19 cellular contexts compared by ENCODE assay signal in the genomic region with DNA sequence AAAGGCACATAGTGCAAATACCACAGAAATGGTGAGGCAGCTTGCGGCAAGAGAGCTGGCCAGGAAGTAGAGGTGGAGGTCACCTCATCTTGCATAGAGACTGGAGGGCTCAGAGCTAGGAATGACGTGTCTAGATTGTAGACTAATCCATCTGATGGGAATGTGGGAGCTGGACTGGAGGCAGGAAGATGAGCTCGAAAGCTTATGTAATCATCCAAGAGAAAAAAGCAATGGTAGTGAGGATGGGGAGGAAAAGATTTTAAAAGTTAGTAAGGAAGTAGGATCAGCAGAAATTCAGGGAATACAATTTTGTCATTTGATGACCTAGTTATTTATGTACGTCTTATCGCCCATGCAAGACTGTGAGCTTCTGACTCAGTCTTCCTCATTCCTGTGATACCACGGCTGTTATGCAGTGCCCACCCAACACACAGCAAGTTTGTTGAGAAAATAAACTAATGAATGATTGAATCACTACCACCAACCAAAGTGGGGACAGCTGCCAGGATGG.
A peak's percentile ranks its signal among the peaks of the same experiment; 100 is the strongest.
DNase-seq lines count a peak whose midpoint lies in the region; ATAC-seq, FAIRE-seq and TF ChIP-seq lines count a peak whose summit lies in the region.
"Had no signal": no experiment of that assay in that cellular context is flagged by ENCODE, and none has a peak within 500 bp of the region (broad histone marks: within the 10 kb centered on the region; RNA-seq: fewer than 3 reads in every experiment).

No MANE protein-coding gene starts in this region.

- DNase-seq in AG10803 (ENCODE audit: low read depth) (peak; percentile 16), NCI-H226 (peak; percentile 97), cardiac fibroblast (ENCODE audit: low read depth in 2 of 2) (peak; percentile 57 to 77), keratinocyte (ENCODE audit: low read depth, low spot score) (no peak), esophagus squamous epithelium (lab: John Stamatoyannopoulos, UW) (no peak), erythroblast (lab: John Stamatoyannopoulos, UW) (no peak)
- DNase-seq in activated CD4-positive, alpha-beta T cell treated with anti-CD3 and anti-CD28 coated beads, Interleukin-2, amount 10 ng/mL, durations not matched to agents 7 days and 5 days = no peak
- DNase-seq: activated CD4-positive, alpha-beta T cell treated with anti-CD3 and anti-CD28 coated beads for 1 hour; left colon; MV-4-11; NCI-H2029 treated with DMSO at 0.1 percent for 48 hours; SIG-M5; stimulated activated CD4-positive, alpha-beta T cell treated with anti-CD3 and anti-CD28 coated beads, Interleukin-4, amount 100 ng/mL, for 1 hour; substantia nigra; T-helper 9 cell had no signal

- no peak overlapping the region for H2AFZ ChIP-seq in keratinocyte (ENCODE audit: control insufficient read depth, low read length)

- dilution Hi-C loops in keratinocyte (cut with MboI; ENCODE audit: extremely low pct_ligation_motif_present, low sequenced_read_pairs) = no loop called here

- peak; percentile 69 for FAIRE-seq in keratinocyte (lab: Jason Lieb, UNC)

- H3K4me3 Mint-ChIP-seq in activated CD4-positive, alpha-beta T cell treated with anti-CD3 and anti-CD28 coated beads, Interleukin-2, amount 10 ng/mL, durations not matched to agents 7 days and 5 days = no peak overlapping the region
- H3K4me3 Mint-ChIP-seq: dendritic cell treated with granulocyte-macrophage colony-stimulating factor and Interleukin-4, amounts not matched to agents 40 ng/mL and 50 ng/mL, for 4 days had no signal

- H3K4me3 ChIP-seq in AG10803 (ENCODE audit: low read length) (no peak overlapping the region), cardiac fibroblast (replicated peaks in 1 of 2; ENCODE audit: low read depth in 2 of 2, low read length in 2 of 2) (no peak overlapping the region), keratinocyte (ENCODE audit: control insufficient read depth in 2 of 3, extremely low read depth in 1 of 3, insufficient read depth in 2 of 3, low read depth in 1 of 3, low read length in 3 of 3) (no peak overlapping the region), esophagus squamous epithelium (no peak overlapping the region)

- H3K27ac ChIP-seq in keratinocyte (ENCODE audit: control insufficient read depth, insufficient read depth, low read length) = no peak overlapping the region
- H3K27ac ChIP-seq in esophagus squamous epithelium = no peak overlapping the region

- no peaks in the 10 kb centered on the region for H3K9me1 ChIP-seq in keratinocyte (ENCODE audit: control insufficient read depth, extremely low read depth, insufficient read depth, low read length)

- peaks cover 35% of the 10 kb centered on the region for H3K27me3 Mint-ChIP-seq in activated CD4-positive, alpha-beta T cell treated with anti-CD3 and anti-CD28 coated beads, Interleukin-2, amount 10 ng/mL, durations not matched to agents 7 days and 5 days

- POLR2A ChIA-PET in activated CD4-positive, alpha-beta T cell treated with anti-CD3 and anti-CD28 coated beads, Interleukin-2, amount 10 ng/mL, durations not matched to agents 7 days and 5 days (lab: Charles Lee) = no interaction called here

- ATAC-seq in HG03378 (IDR thresholded peaks at IDR 0.05; ENCODE audit: unreplicated experiment) = no peak
- ATAC-seq: left colon, sciatic nerve had no signal

- CTCF ChIA-PET in activated CD4-positive, alpha-beta T cell treated with anti-CD3 and anti-CD28 coated beads, Interleukin-2, amount 10 ng/mL, durations not matched to agents 7 days and 5 days (lab: Charles Lee) = interaction anchor here (1.4 kb wide), 1 partner anchor 239 kb away, joined by 3 read pairs; no protein-coding TSS in a partner anchor

- no peaks in the 10 kb centered on the region for H3K79me2 ChIP-seq in keratinocyte (ENCODE audit: control insufficient read depth, insufficient read depth, low read length)

- no peaks in the 10 kb centered on the region for H3K36me3 Mint-ChIP-seq in activated CD4-positive, alpha-beta T cell treated with anti-CD3 and anti-CD28 coated beads, Interleukin-2, amount 10 ng/mL, durations not matched to agents 7 days and 5 days (ENCODE audit: low read depth)

- H3K4me2 ChIP-seq in keratinocyte (ENCODE audit: control insufficient read depth, extremely low read depth, insufficient read depth, low read depth, low read length) = no peak overlapping the region

- no peaks in the 10 kb centered on the region for H3K4me1 Mint-ChIP-seq in activated CD4-positive, alpha-beta T cell treated with anti-CD3 and anti-CD28 coated beads, Interleukin-2, amount 10 ng/mL, durations not matched to agents 7 days and 5 days

- no peaks in the 10 kb centered on the region for H3K9me3 ChIP-seq in keratinocyte (ENCODE audit: control insufficient read depth, low read depth, low read length)
- H3K9me3 ChIP-seq in esophagus squamous epithelium = no peaks in the 10 kb centered on the region

- TF ChIP-seq POLR2A in esophagus squamous epithelium (IDR thresholded peaks at IDR 0.05) (no peak), erythroblast (IDR thresholded peaks at IDR 0.05; ENCODE audit: low read length) (no peak)

- no peaks in the 10 kb centered on the region for H3K27me3 ChIP-seq in keratinocyte (ENCODE audit: control insufficient read depth, extremely low read depth, insufficient read depth, low read length)
- peaks cover 0 to 11% (median 0%) of the 10 kb centered on the region in 4 donors for H3K27me3 ChIP-seq in esophagus squamous epithelium

- H4K20me1 ChIP-seq in keratinocyte (ENCODE audit: control insufficient read depth, extremely low read depth, insufficient read depth, low read length) = no peaks in the 10 kb centered on the region

- no peak overlapping the region for H3K27ac Mint-ChIP-seq in activated CD4-positive, alpha-beta T cell treated with anti-CD3 and anti-CD28 coated beads, Interleukin-2, amount 10 ng/mL, durations not matched to agents 7 days and 5 days
- H3K27ac Mint-ChIP-seq: activated T-helper 2 cell treated with anti-CD3 and anti-CD28 coated beads, Interferon-gamma antibody, Interleukin-2, Interleukin-4, amounts not matched to agents 10 μg/mL and 5 μg/mL and 100 μg/mL, durations not matched to agents 14 hours and 24 hours and 36 hours; dendritic cell treated with granulocyte-macrophage colony-stimulating factor and Interleukin-4, amounts not matched to agents 40 ng/mL and 50 ng/mL, for 4 days had no signal

- H3K9me3 Mint-ChIP-seq in activated CD4-positive, alpha-beta T cell treated with anti-CD3 and anti-CD28 coated beads, Interleukin-2, amount 10 ng/mL, durations not matched to agents 7 days and 5 days = no peaks in the 10 kb centered on the region
- H3K9me3 Mint-ChIP-seq: activated T-helper 2 cell treated with anti-CD3 and anti-CD28 coated beads, Interferon-gamma antibody, Interleukin-2, Interleukin-4, amounts not matched to agents 10 μg/mL and 5 μg/mL and 100 μg/mL, durations not matched to agents 14 hours and 24 hours and 36 hours; dendritic cell treated with granulocyte-macrophage colony-stimulating factor and Interleukin-4, amounts not matched to agents 40 ng/mL and 50 ng/mL, for 4 days had no signal

- H3K4me1 ChIP-seq in keratinocyte (ENCODE audit: control insufficient read depth, extremely low read depth, insufficient read depth, low read length) (peaks cover 25% of the 10 kb centered on the region), esophagus squamous epithelium (peaks cover 8 to 44% (median 10%) of the 10 kb centered on the region in 3 donors)

- H3K36me3 ChIP-seq in keratinocyte (ENCODE audit: control insufficient read depth in 2 of 2, extremely low read depth in 1 of 2, insufficient read depth in 2 of 2, low read length in 2 of 2) (no peaks in the 10 kb centered on the region), esophagus squamous epithelium (no peaks in the 10 kb centered on the region)

- no peak overlapping the region for H3K9ac ChIP-seq in keratinocyte (ENCODE audit: control insufficient read depth, extremely low read depth, insufficient read depth, low read length)

- TF ChIP-seq CTCF in AG10803 (conservative IDR thresholded peaks at IDR 0.05; ENCODE audit: low read length) = no peak
- no peak for TF ChIP-seq CTCF in cardiac fibroblast (IDR thresholded peaks at IDR 0.05; ENCODE audit: low read depth, low read length)
- no peak for TF ChIP-seq CTCF in keratinocyte (optimal IDR thresholded peaks at IDR 0.05 in 1 of 3, IDR thresholded peaks at IDR 0.05 in 1 of 3, conservative IDR thresholded peaks at IDR 0.05 in 1 of 3; ENCODE audit: extremely low read depth in 1 of 3, insufficient read depth in 2 of 3, low read length in 3 of 3)
- no peak for TF ChIP-seq CTCF in esophagus squamous epithelium (IDR thresholded peaks at IDR 0.05)

- intact Hi-C loops in esophagus squamous epithelium (cut with DNase I) = no loop called here

- 65 to 71% methylated on average over 6 of the region's 6 CpGs for WGBS in esophagus squamous epithelium, 2 donors

Comparison
In these comparisons a context has a peak if more than half of its experiments do, and no peak if none do; other contexts are left out.
1. DNase-seq: peak in AG10803 (single experiment), NCI-H226 (single experiment) and cardiac fibroblast (2 of 2); none in keratinocyte (single experiment), esophagus squamous epithelium (single experiment), erythroblast (0 of 2) and activated CD4-positive, alpha-beta T cell treated with anti-CD3 and anti-CD28 coated beads, Interleukin-2, amount 10 ng/mL, durations not matched to agents 7 days and 5 days (single experiment).